ENCODE assay signal across 10 cellular contexts in genomic region chr7:131538071-131538790, GRCh38. TPM values are rescaled to one million over a fixed set of nuclear protein-coding genes. Genes with fewer than 3 reads are reported as not detected.
DNase-seq lines count a peak whose midpoint lies in the region; ATAC-seq and TF ChIP-seq lines count a peak whose summit lies in the region.
"Had no signal": no experiment of that assay in that cellular context is flagged by ENCODE, and none has a peak within 500 bp of the region (broad histone marks: within the 10 kb centered on the region; RNA-seq: fewer than 3 reads in every experiment).

No MANE protein-coding gene starts in this region.

- peaks cover 52% of the 10 kb centered on the region for H3K4me1 Mint-ChIP-seq in endothelial cell (ENCODE audit: unreplicated experiment)
- peaks cover 27% of the 10 kb centered on the region for H3K4me1 Mint-ChIP-seq in mesothelial cell of epicardium

- H3K27ac Mint-ChIP-seq in endothelial cell (ENCODE audit: unreplicated experiment) (peak overlapping the region; percentile 92), mesothelial cell of epicardium (peak overlapping the region; percentile 90)
- H3K27ac Mint-ChIP-seq: activated T-helper 2 cell treated with anti-CD3 and anti-CD28 coated beads, Interferon-gamma antibody, Interleukin-2, Interleukin-4, amounts not matched to agents 10 μg/mL and 5 μg/mL and 100 μg/mL, durations not matched to agents 14 hours and 24 hours and 36 hours; T-helper 1 cell treated with Interleukin-12 subunit alpha and Interleukin-12 subunit beta and Interleukin-4 antibody, amounts not matched to agents 30 μg/mL and 1 μg/mL, for 36 hours had no signal

- H3K4me3 Mint-ChIP-seq in endothelial cell (ENCODE audit: unreplicated experiment): peak overlapping the region; percentile 47
- H3K4me3 Mint-ChIP-seq in mesothelial cell of epicardium: no peak overlapping the region
- H3K4me3 Mint-ChIP-seq: T-helper 1 cell treated with Interleukin-12 subunit alpha and Interleukin-12 subunit beta and Interleukin-4 antibody, amounts not matched to agents 30 μg/mL and 1 μg/mL, for 36 hours had no signal

- no peaks in the 10 kb centered on the region for H3K9me3 Mint-ChIP-seq in endothelial cell (ENCODE audit: unreplicated experiment)
- H3K9me3 Mint-ChIP-seq in mesothelial cell of epicardium: no peaks in the 10 kb centered on the region
- H3K9me3 Mint-ChIP-seq: activated T-helper 2 cell treated with anti-CD3 and anti-CD28 coated beads, Interferon-gamma antibody, Interleukin-2, Interleukin-4, amounts not matched to agents 10 μg/mL and 5 μg/mL and 100 μg/mL, durations not matched to agents 14 hours and 24 hours and 36 hours; T-helper 1 cell treated with Interleukin-12 subunit alpha and Interleukin-12 subunit beta and Interleukin-4 antibody, amounts not matched to agents 30 μg/mL and 1 μg/mL, for 36 hours had no signal

- ATAC-seq in HG03354 (IDR thresholded peaks at IDR 0.05; ENCODE audit: poor library complexity, severe bottlenecking, unreplicated experiment): no peak
- no peak for ATAC-seq in GM18909 (IDR thresholded peaks at IDR 0.05; ENCODE audit: poor library complexity, unreplicated experiment)

- peak; percentile 50 for DNase-seq in activated effector memory CD4-positive, alpha-beta T cell treated with anti-CD3 and anti-CD28 coated beads, Interleukin-2, amount 50 U/mL, for 16 hours
- DNase-seq in activated effector memory CD4-positive, alpha-beta T cell treated with Interleukin-2 at 50 U/mL for 16 hours: no peak
- no peak for DNase-seq in endothelial cell (ENCODE audit: low spot score)
- DNase-seq in mesothelial cell of epicardium (ENCODE audit: low spot score in 2 of 2, unreplicated experiment in 2 of 2): no peak
- no peak for DNase-seq in activated T-cell treated with anti-CD3 and anti-CD28 coated beads for 4 hours
- no peak for DNase-seq in SKM-1 (lab: John Stamatoyannopoulos, UW; ENCODE audit: unreplicated experiment)

- H3K27me3 Mint-ChIP-seq in endothelial cell (ENCODE audit: unreplicated experiment) (peaks cover 14% of the 10 kb centered on the region), mesothelial cell of epicardium (ENCODE audit: low read depth) (no peaks in the 10 kb centered on the region)

- TF ChIP-seq CTCF in endothelial cell (IDR thresholded peaks at IDR 0.05; ENCODE audit: unreplicated experiment) (no peak), mesothelial cell of epicardium (IDR thresholded peaks at IDR 0.05; ENCODE audit: unreplicated experiment) (no peak)

- H3K36me3 Mint-ChIP-seq in endothelial cell (ENCODE audit: low read depth, unreplicated experiment) (peaks cover 16% of the 10 kb centered on the region), mesothelial cell of epicardium (peaks cover 4% of the 10 kb centered on the region)

RNA-seq across cellular contexts. Expression of gene PODXL, which starts 18.2 kb away (rescaled TPM):
- 302 TPM for total RNA-seq in endothelial cell (ENCODE audit: unreplicated experiment)
- total RNA-seq in mesothelial cell of epicardium: 213 to 245 TPM (median 216 TPM) in 3 replicates
